In genomic region chr12:18859400-18859799, GRCh38 we compare ENCODE assay signal across 26 cellular contexts.
A peak's percentile ranks its signal among the peaks of the same experiment; 100 is the strongest.
DNase-seq lines count a peak whose midpoint lies in the region; ATAC-seq and TF ChIP-seq lines count a peak whose summit lies in the region.
"Had no signal": no experiment of that assay in that cellular context is flagged by ENCODE, and none has a peak within 500 bp of the region (broad histone marks: within the 10 kb centered on the region; RNA-seq: fewer than 3 reads in every experiment).

No MANE protein-coding gene starts in this region.

- H3K4me1 ChIP-seq in GM23338 (ENCODE audit: insufficient read depth): peaks cover 26% of the 10 kb centered on the region
- H3K4me1 ChIP-seq: Caco-2 had no signal

- H3K36me3 Mint-ChIP-seq in GM23338 (ENCODE audit: low read depth): peaks cover 10% of the 10 kb centered on the region; the same call in 2 of the 3 replicates
- H3K36me3 Mint-ChIP-seq: CD8-positive, alpha-beta T cell had no signal

- 0 out of 2 replicates have a peak, but pooled peaks cover 3% of the 10 kb centered on the region for H3K9me2 ChIP-seq in GM23338 (ENCODE audit: insufficient read depth)

- intact Hi-C loops in dorsolateral prefrontal cortex (cut with DNase I): no loop called here

- H3K4me1 Mint-ChIP-seq in GM23338: peaks cover 30% of the 10 kb centered on the region
- H3K4me1 Mint-ChIP-seq: B cell had no signal

- peaks cover 13% of the 10 kb centered on the region; the same call in 2 of the 3 replicates for H3K9me3 Mint-ChIP-seq in GM23338
- H3K9me3 Mint-ChIP-seq: CD8-positive, alpha-beta T cell had no signal

- no peaks in the 10 kb centered on the region for H3K79me2 ChIP-seq in GM23338 (replicated peaks; ENCODE audit: insufficient read depth)

- TF ChIP-seq CTCF in GM23338 (conservative IDR thresholded peaks at IDR 0.05; ENCODE audit: low read depth in 2 of 2) (no peak), dorsolateral prefrontal cortex (IDR thresholded peaks at IDR 0.05 in 54 of 56, conservative IDR thresholded peaks at IDR 0.05 in 2 of 56; ENCODE audit: low read depth in 1 of 56, partially characterized antibody in 56 of 56) (no peak)

- no peak overlapping the region for H3K4me3 Mint-ChIP-seq in GM23338
- H3K4me3 Mint-ChIP-seq: B cell; CD8-positive, alpha-beta T cell had no signal

- no peak overlapping the region for H3K4me3 ChIP-seq in GM23338
- no peak overlapping the region for H3K4me3 ChIP-seq in dorsolateral prefrontal cortex
- H3K4me3 ChIP-seq: GM12878 had no signal

- no peak overlapping the region for H3K4me2 ChIP-seq in GM23338
- H3K4me2 ChIP-seq: KMS-11 had no signal

- DNase-seq in GM23338 (ENCODE audit: low spot score): no peak
- peak; percentile 26 for DNase-seq in KBM-7
- DNase-seq in fibroblast of peridontal ligament (ENCODE audit: extremely low read depth): peak; percentile 13
- DNase-seq in left kidney (ENCODE audit: low read depth, low spot score): peak; percentile 35
- no peak for DNase-seq in dorsolateral prefrontal cortex
- DNase-seq in cerebellum (ENCODE audit: low spot score): no peak
- DNase-seq in AML-193 (lab: John Stamatoyannopoulos, UW): no peak
- DNase-seq: Caco-2; CD8-positive, alpha-beta T cell; DMS 273 treated with DMSO at 0.1 percent for 48 hours; DMS79; EL; GDM1; MM.1S; NCI-H1694; NCI-H2029 treated with DMSO at 0.1 percent for 48 hours; NCI-H2171; NCI-H226; NCI-H748 treated with DMSO at 0.1 percent for 48 hours; RPMI8226; SHP77 treated with DMSO at 0.1 percent for 48 hours; T-helper 1 cell had no signal

- no peaks in the 10 kb centered on the region for H3K36me3 ChIP-seq in GM23338 (ENCODE audit: insufficient read depth)

- H3K27ac ChIP-seq in GM23338 (ENCODE audit: low read depth) (no peak overlapping the region), dorsolateral prefrontal cortex (no peak overlapping the region)
- H3K27ac ChIP-seq: C4-2B, KMS-11 had no signal

- no peaks in the 10 kb centered on the region for H3K27me3 Mint-ChIP-seq in GM23338 (ENCODE audit: insufficient read depth, low read depth, poor library complexity)
- H3K27me3 Mint-ChIP-seq: B cell had no signal

- peak overlapping the region; percentile 33; the same call in 1 of the 2 replicates for H2AFZ ChIP-seq in GM23338

- H3F3A ChIP-seq in GM23338 (replicated peaks; ENCODE audit: low read depth): no peaks in the 10 kb centered on the region

- in situ Hi-C loops in KBM-7 (cut with MboI; ENCODE audit: low pct_unique_long_range_greater_than_20kb, low sequenced_read_pairs): no loop called here

- H3K27me3 ChIP-seq in GM23338 (ENCODE audit: insufficient read depth): no peaks in the 10 kb centered on the region
- H3K27me3 ChIP-seq in dorsolateral prefrontal cortex: no peaks in the 10 kb centered on the region

- H4K20me1 ChIP-seq in GM23338 (replicated peaks; ENCODE audit: insufficient read depth): no peaks in the 10 kb centered on the region

- no peak for ATAC-seq in GM23338
- ATAC-seq: CD8-positive, alpha-beta T cell; GM12878 had no signal

- no peak overlapping the region for H3K27ac Mint-ChIP-seq in GM23338
- H3K27ac Mint-ChIP-seq: B cell; CD8-positive, alpha-beta T cell had no signal

TF ChIP-seq in GM23338, 12 proteins besides CTCF, POLR2A, EP300 and RAD21:
- TF ChIP-seq STAT1 (IDR thresholded peaks at IDR 0.05; ENCODE audit: unreplicated experiment) (no peak), NANOG (IDR thresholded peaks at IDR 0.05; ENCODE audit: borderline replicate concordance) (no peak)

Comparison
In these comparisons a context has a peak if more than half of its experiments do, and no peak if none do; other contexts are left out.
1. DNase-seq: peak in KBM-7 (single experiment), fibroblast of peridontal ligament (single experiment) and left kidney (single experiment); none in GM23338 (single experiment), dorsolateral prefrontal cortex (0 of 10), cerebellum (single experiment) and AML-193 (0 of 2).